Comparison of ENCODE assay signal across 9 cellular contexts in genomic region chr5:93532370-93532769, GRCh38.
A peak's percentile ranks its signal among the peaks of the same experiment; 100 is the strongest.
DNase-seq lines count a peak whose midpoint lies in the region; ATAC-seq and TF ChIP-seq lines count a peak whose summit lies in the region.
"Had no signal": no experiment of that assay in that cellular context is flagged by ENCODE, and none has a peak within 500 bp of the region (broad histone marks: within the 10 kb centered on the region; RNA-seq: fewer than 3 reads in every experiment).

No MANE protein-coding gene starts in this region.

- DNase-seq in HuH-7.5 (ENCODE audit: low spot score), result peak; percentile 14
- DNase-seq in cardiac fibroblast (ENCODE audit: low read depth in 2 of 2), result peak; percentile 98 to 99
- DNase-seq in kidney tubule cell (ENCODE audit: low spot score), result peak; percentile 26
- DNase-seq in superior temporal gyrus (ENCODE audit: extremely low spot score), result peak; percentile 51
- no peak for DNase-seq in NCI-H2171 (lab: John Stamatoyannopoulos, UW)
- no peak for DNase-seq in effector CD4-positive, alpha-beta T cell
- DNase-seq: islet precursor cell had no signal

- H3K4me3 ChIP-seq in cardiac fibroblast (replicated peaks in 1 of 2; ENCODE audit: low read depth in 2 of 2, low read length in 2 of 2), result no peak overlapping the region

- ATAC-seq in GM21447 (IDR thresholded peaks at IDR 0.05; ENCODE audit: unreplicated experiment) (no peak), HG02610 (IDR thresholded peaks at IDR 0.05; ENCODE audit: unreplicated experiment) (no peak)

- TF ChIP-seq CTCF in cardiac fibroblast (IDR thresholded peaks at IDR 0.05; ENCODE audit: low read depth, low read length), result no peak

Comparison
In these comparisons a context has a peak if more than half of its experiments do, and no peak if none do; other contexts are left out.
1. DNase-seq: peak in HuH-7.5 (single experiment), cardiac fibroblast (2 of 2), kidney tubule cell (single experiment) and superior temporal gyrus (single experiment); none in NCI-H2171 (single experiment) and effector CD4-positive, alpha-beta T cell (single experiment).